In genomic region chr18:49849331-49850217, GRCh38 we compare ENCODE assay signal across 9 cellular contexts. TPM values are rescaled to one million over a fixed set of nuclear protein-coding genes. Genes with fewer than 3 reads are reported as not detected.
DNase-seq lines count a peak whose midpoint lies in the region; ATAC-seq, FAIRE-seq and TF ChIP-seq lines count a peak whose summit lies in the region.
"Had no signal": no experiment of that assay in that cellular context is flagged by ENCODE, and none has a peak within 500 bp of the region (broad histone marks: within the 10 kb centered on the region; RNA-seq: fewer than 3 reads in every experiment).

No MANE protein-coding gene starts in this region.

- no peaks in the 10 kb centered on the region for H3K9me3 ChIP-seq in left lung
- H3K9me3 ChIP-seq in ascending aorta: no peaks in the 10 kb centered on the region

- no peaks in the 10 kb centered on the region for H3K27me3 ChIP-seq in left lung
- no peaks in the 10 kb centered on the region for H3K27me3 ChIP-seq in ascending aorta

- in situ Hi-C loops in Caki2 (cut with HindIII; ENCODE audit: low pct_unique_long_range_greater_than_20kb, low sequenced_read_pairs): no loop called here

- H3K27ac ChIP-seq in left lung: peak overlapping the region in 1 of 2 donors; percentile 64
- no peak overlapping the region for H3K27ac ChIP-seq in ascending aorta

- no peaks in the 10 kb centered on the region for H3K36me3 ChIP-seq in left lung
- H3K36me3 ChIP-seq in ascending aorta: no peaks in the 10 kb centered on the region

- FAIRE-seq in GM19239 (lab: Jason Lieb, UNC): no peak
- FAIRE-seq: GM18507 had no signal

- intact Hi-C loops in left lung (cut with DNase I): loop anchor here in 1 of 2 donors (5.0 to 10.0 kb wide), 2 partner anchors 285 to 337 kb away; partner anchors contain the start of gene LIPG
- intact Hi-C loops in ascending aorta (cut with DNase I): no loop called here

- no peaks in the 10 kb centered on the region for H3K4me1 ChIP-seq in left lung
- no peaks in the 10 kb centered on the region for H3K4me1 ChIP-seq in ascending aorta

- TF ChIP-seq CTCF in left lung (IDR thresholded peaks at IDR 0.05) (no peak), ascending aorta (IDR thresholded peaks at IDR 0.05) (no peak)

- peak; percentile 86 for DNase-seq in Caki2 (ENCODE audit: low read depth)
- peak; percentile 97 for DNase-seq in NCI-H1417 treated with DMSO at 0.1 percent for 48 hours (lab: John Stamatoyannopoulos, UW)
- DNase-seq in amniotic epithelial cell (ENCODE audit: low read depth): peak; percentile 88
- DNase-seq in left lung: peak; percentile 84 to 90
- DNase-seq in GM19239 (ENCODE audit: insufficient read length, low spot score): no peak
- DNase-seq in ascending aorta (ENCODE audit: low spot score in 2 of 2): no peak
- DNase-seq in HuH-7 (ENCODE audit: low spot score): no peak

- ATAC-seq in left lung: peak; percentile 89
- ATAC-seq in GM19397 (IDR thresholded peaks at IDR 0.05; ENCODE audit: unreplicated experiment): no peak

- H3K4me3 ChIP-seq in left lung (peak overlapping the region in 1 of 2 donors; percentile 18), ascending aorta (no peak overlapping the region)

RNA-seq across cellular contexts. Expression of gene ACAA2, which starts 36.2 kb away (rescaled TPM):
- total RNA-seq in Caki2 (2014; rRNA removed; shearing (Covaris generic); ENCODE audit: low replicate concordance): 73.9 and 76.4 TPM in 2 replicates
- total RNA-seq in left lung (10 to 100 TPM; 60.3 to 71.0 TPM), ascending aorta (33.4 TPM)

Comparison
In these comparisons a context has a peak if more than half of its experiments do, and no peak if none do; other contexts are left out.
1. DNase-seq: peak in Caki2 (single experiment), NCI-H1417 treated with DMSO at 0.1 percent for 48 hours (single experiment), amniotic epithelial cell (single experiment) and left lung (2 of 2); none in GM19239 (single experiment), ascending aorta (0 of 2) and HuH-7 (single experiment).